In genomic region chr3:149532463-149533180, GRCh38 we compare ENCODE assay signal across 10 cellular contexts. TPM values are rescaled to one million over a fixed set of nuclear protein-coding genes. Genes with fewer than 3 reads are reported as not detected.
DNase-seq lines count a peak whose midpoint lies in the region; ATAC-seq, FAIRE-seq and TF ChIP-seq lines count a peak whose summit lies in the region.
"Had no signal": no experiment of that assay in that cellular context is flagged by ENCODE, and none has a peak within 500 bp of the region (broad histone marks: within the 10 kb centered on the region; RNA-seq: fewer than 3 reads in every experiment).

No MANE protein-coding gene starts in this region.

- H3K4me3 ChIP-seq in ACC112 (ENCODE audit: low read depth, low read length) (peak overlapping the region; percentile 32; the same call in 1 of the 2 replicates), OCI-LY1 (ENCODE audit: low read depth, low read length, poor library complexity, severe bottlenecking) (no peak overlapping the region), mononuclear cell (ENCODE audit: low read length) (peak overlapping the region; percentile 24)

- no peaks in the 10 kb centered on the region for H3K27me3 ChIP-seq in ACC112 (ENCODE audit: insufficient read depth, low read length)
- H3K27me3 ChIP-seq in OCI-LY1 (ENCODE audit: insufficient read depth, low read length), result no peaks in the 10 kb centered on the region
- H3K27me3 ChIP-seq in mononuclear cell (ENCODE audit: insufficient read depth, low read length), result peaks cover 7% of the 10 kb centered on the region

- no peaks in the 10 kb centered on the region for H4K20me1 ChIP-seq in OCI-LY1 (ENCODE audit: insufficient read depth, low read length)

- H3K9me2 ChIP-seq in OCI-LY1 (ENCODE audit: low read depth, low read length), result no peaks in the 10 kb centered on the region

- no peaks in the 10 kb centered on the region for H3K9me3 Mint-ChIP-seq in activated naive CD4-positive, alpha-beta T cell treated with anti-CD3 and anti-CD28 coated beads, Interleukin-2, amount 50 U/mL, for 72 hours

- TF ChIP-seq CTCF in OCI-LY1 (IDR thresholded peaks at IDR 0.05; ENCODE audit: low read length) (no peak), D721Med (IDR thresholded peaks at IDR 0.05; ENCODE audit: insufficient read depth, missing control alignments) (no peak)

- no peaks in the 10 kb centered on the region for H3K36me3 Mint-ChIP-seq in activated naive CD4-positive, alpha-beta T cell treated with anti-CD3 and anti-CD28 coated beads, Interleukin-2, amount 50 U/mL, for 72 hours

- no peak overlapping the region for H3K4me2 ChIP-seq in OCI-LY1 (ENCODE audit: low read length)

- H3K36me3 ChIP-seq in ACC112 (ENCODE audit: insufficient read depth, low read length), result no peaks in the 10 kb centered on the region
- H3K36me3 ChIP-seq in OCI-LY1 (ENCODE audit: insufficient read depth, low read length), result no peaks in the 10 kb centered on the region
- H3K36me3 ChIP-seq: neutrophil had no signal

- H3K27ac ChIP-seq in ACC112 (ENCODE audit: low read depth, low read length), result no peak overlapping the region
- peak overlapping the region; percentile 18 for H3K27ac ChIP-seq in OCI-LY1 (ENCODE audit: low read depth, low read length, poor library complexity, severe bottlenecking)
- H3K27ac ChIP-seq: neutrophil had no signal

- H3F3A ChIP-seq in OCI-LY1 (ENCODE audit: insufficient read depth, low read length), result no peaks in the 10 kb centered on the region

- FAIRE-seq in D721Med (lab: Jason Lieb, UNC), result no peak

- H3K9ac ChIP-seq in OCI-LY1 (ENCODE audit: low read length), result no peak overlapping the region

- no peak overlapping the region for H2AFZ ChIP-seq in ACC112 (ENCODE audit: low read length, unreplicated experiment)
- no peak overlapping the region for H2AFZ ChIP-seq in OCI-LY1 (ENCODE audit: low read length)

- no peak for ATAC-seq in activated naive CD4-positive, alpha-beta T cell treated with anti-CD3 and anti-CD28 coated beads, Interleukin-2, amount 50 U/mL, for 72 hours
- ATAC-seq in HG03025 (IDR thresholded peaks at IDR 0.05; ENCODE audit: low FRiP score, unreplicated experiment), result no peak

- H3K79me2 ChIP-seq in ACC112 (ENCODE audit: control insufficient read depth, insufficient read depth, low read length, unreplicated experiment), result peaks cover 51% of the 10 kb centered on the region
- no peaks in the 10 kb centered on the region for H3K79me2 ChIP-seq in OCI-LY1 (ENCODE audit: insufficient read depth, low read length)

- DNase-seq in GM19238 (ENCODE audit: insufficient read length, low spot score), result peak; percentile 15
- DNase-seq in activated naive CD4-positive, alpha-beta T cell treated with anti-CD3 and anti-CD28 coated beads, Interleukin-2, amount 50 U/mL, for 72 hours (ENCODE audit: low spot score in 2 of 2), result no peak
- DNase-seq in D721Med (ENCODE audit: insufficient read length, low spot score), result no peak
- DNase-seq in effector CD4-positive, alpha-beta T cell, result no peak
- DNase-seq: KG1 had no signal

- H3K4me1 ChIP-seq in ACC112 (ENCODE audit: control insufficient read depth, insufficient read depth, low read length, unreplicated experiment) (peaks cover 52% of the 10 kb centered on the region), OCI-LY1 (ENCODE audit: insufficient read depth, low read length, severe bottlenecking) (peaks cover 10% of the 10 kb centered on the region), mononuclear cell (ENCODE audit: insufficient read depth, low read length) (peaks cover 8% of the 10 kb centered on the region)

- H3K9me3 ChIP-seq in OCI-LY1 (ENCODE audit: low read length) (no peaks in the 10 kb centered on the region), mononuclear cell (ENCODE audit: low read depth, low read length) (no peaks in the 10 kb centered on the region)
- H3K9me3 ChIP-seq: neutrophil had no signal

- no peak overlapping the region for H3K27ac Mint-ChIP-seq in activated naive CD4-positive, alpha-beta T cell treated with anti-CD3 and anti-CD28 coated beads, Interleukin-2, amount 50 U/mL, for 72 hours

RNA-seq across cellular contexts. Expression of gene TM4SF4, which starts 58.1 kb away (rescaled TPM):
- not detected for total RNA-seq in mononuclear cell
- total RNA-seq in activated naive CD4-positive, alpha-beta T cell treated with anti-CD3 and anti-CD28 coated beads, Interleukin-2, amount 50 U/mL, for 72 hours, result not detected
